ENCODE assay signal across 20 cellular contexts in the genomic region with DNA sequence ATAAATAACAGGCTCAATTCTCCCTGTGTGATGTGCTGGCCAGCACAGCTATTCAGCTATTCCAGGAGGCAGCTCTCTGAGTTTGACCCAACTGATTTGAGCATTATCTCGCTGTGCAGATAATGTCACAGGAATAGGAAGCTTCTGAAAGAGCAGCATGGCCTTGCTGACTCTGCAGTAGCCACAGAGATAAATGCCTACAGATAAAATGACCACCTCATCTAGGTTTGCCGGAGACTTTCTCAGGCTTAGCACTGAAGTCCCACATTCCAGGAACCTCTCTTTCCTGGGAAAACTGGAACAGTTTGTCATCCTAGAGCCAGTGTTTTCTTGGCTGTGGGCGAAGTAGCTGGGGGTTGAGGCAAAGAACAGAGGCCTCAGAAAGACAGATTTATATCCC.
DNase-seq lines count a peak whose midpoint lies in the region; ATAC-seq lines count a peak whose summit lies in the region.
"Had no signal": no experiment of that assay in that cellular context is flagged by ENCODE, and none has a peak within 500 bp of the region (broad histone marks: within the 10 kb centered on the region; RNA-seq: fewer than 3 reads in every experiment).

No MANE protein-coding gene starts in this region.

- CTCF ChIA-PET in activated naive CD4-positive, alpha-beta T cell treated with anti-CD3 and anti-CD28 coated beads for 36 hours (lab: Charles Lee): interaction anchor here (1.2 to 3.3 kb wide), 5 partner anchors 52 to 87 kb away, joined by 4 to 17 read pairs (median 8); no protein-coding TSS in a partner anchor

- no peaks in the 10 kb centered on the region for H3K27me3 Mint-ChIP-seq in activated naive CD4-positive, alpha-beta T cell treated with anti-CD3 and anti-CD28 coated beads for 36 hours (ENCODE audit: low read depth)
- H3K27me3 Mint-ChIP-seq in activated naive CD8-positive, alpha-beta T cell treated with anti-CD3 and anti-CD28 coated beads, Interleukin-2, amount 50 U/mL, for 24 hours: no peaks in the 10 kb centered on the region
- H3K27me3 Mint-ChIP-seq: CD4-positive, alpha-beta memory T cell; T-cell had no signal

- peak overlapping the region; percentile 81 for H3K27ac Mint-ChIP-seq in activated naive CD4-positive, alpha-beta T cell treated with anti-CD3 and anti-CD28 coated beads for 36 hours
- peak overlapping the region; percentile 93 for H3K27ac Mint-ChIP-seq in activated naive CD8-positive, alpha-beta T cell treated with anti-CD3 and anti-CD28 coated beads, Interleukin-2, amount 50 U/mL, for 24 hours
- H3K27ac Mint-ChIP-seq in stimulated activated effector memory CD8-positive, alpha-beta T cell treated with anti-CD3 and anti-CD28 coated beads, Interleukin-12 subunit alpha, Interleukin-12 subunit beta, amount 100 ng/mL, for 72 hours: no peak overlapping the region
- H3K27ac Mint-ChIP-seq: CD4-positive, alpha-beta memory T cell; effector memory CD8-positive, alpha-beta T cell; T-cell had no signal

- H3K4me3 Mint-ChIP-seq in activated naive CD4-positive, alpha-beta T cell treated with anti-CD3 and anti-CD28 coated beads for 36 hours: peak overlapping the region; percentile 40
- peak overlapping the region; percentile 67 for H3K4me3 Mint-ChIP-seq in activated naive CD8-positive, alpha-beta T cell treated with anti-CD3 and anti-CD28 coated beads, Interleukin-2, amount 50 U/mL, for 24 hours
- peak overlapping the region; percentile 36 for H3K4me3 Mint-ChIP-seq in stimulated activated effector memory CD8-positive, alpha-beta T cell treated with anti-CD3 and anti-CD28 coated beads, Interleukin-12 subunit alpha, Interleukin-12 subunit beta, amount 100 ng/mL, for 72 hours
- H3K4me3 Mint-ChIP-seq: CD4-positive, alpha-beta memory T cell; T-cell had no signal

- no peak for ATAC-seq in activated naive CD8-positive, alpha-beta T cell treated with anti-CD3 and anti-CD28 coated beads, Interleukin-2, amount 50 U/mL, for 24 hours
- no peak for ATAC-seq in stimulated activated effector memory CD8-positive, alpha-beta T cell treated with anti-CD3 and anti-CD28 coated beads, Interleukin-12 subunit alpha, Interleukin-12 subunit beta, amount 100 ng/mL, for 72 hours
- ATAC-seq: effector memory CD8-positive, alpha-beta T cell; T-cell had no signal

- H3K4me1 Mint-ChIP-seq in activated naive CD4-positive, alpha-beta T cell treated with anti-CD3 and anti-CD28 coated beads for 36 hours (ENCODE audit: low read depth): peaks cover 76% of the 10 kb centered on the region
- peaks cover 86% of the 10 kb centered on the region for H3K4me1 Mint-ChIP-seq in activated naive CD8-positive, alpha-beta T cell treated with anti-CD3 and anti-CD28 coated beads, Interleukin-2, amount 50 U/mL, for 24 hours
- H3K4me1 Mint-ChIP-seq in stimulated activated effector memory CD8-positive, alpha-beta T cell treated with anti-CD3 and anti-CD28 coated beads, Interleukin-12 subunit alpha, Interleukin-12 subunit beta, amount 100 ng/mL, for 72 hours: peaks cover 39% of the 10 kb centered on the region

- no peak for DNase-seq in activated naive CD4-positive, alpha-beta T cell treated with anti-CD3 and anti-CD28 coated beads for 36 hours
- no peak for DNase-seq in activated naive CD4-positive, alpha-beta T cell treated with Interleukin-2 at 50 U/mL for 16 hours
- DNase-seq in NCI-H226: peak; percentile 2
- DNase-seq in activated naive CD8-positive, alpha-beta T cell treated with anti-CD3 and anti-CD28 coated beads, Interleukin-2, amount 50 U/mL, for 24 hours: no peak
- peak in 1 of 2 donors; percentile 49 for DNase-seq in stimulated activated effector memory CD8-positive, alpha-beta T cell treated with anti-CD3 and anti-CD28 coated beads, Interleukin-12 subunit alpha, Interleukin-12 subunit beta, amount 100 ng/mL, for 72 hours (ENCODE audit: low spot score in 2 of 2)
- no peak for DNase-seq in foreskin melanocyte
- DNase-seq in C1 segment of cervical spinal cord (lab: John Stamatoyannopoulos, UW): no peak
- no peak for DNase-seq in RKO (ENCODE audit: low spot score)
- DNase-seq: CD4-positive, alpha-beta memory T cell; DMS53; effector memory CD8-positive, alpha-beta T cell; esophagus squamous epithelium; GOT3; Kasumi-1; NCI-H1092; NCI-H524; occipital lobe; SHP77; T-cell; tibial artery had no signal

- intact Hi-C loops in activated naive CD4-positive, alpha-beta T cell treated with anti-CD3 and anti-CD28 coated beads for 36 hours (cut with micrococcal nuclease): no loop called here

- peaks cover 8% of the 10 kb centered on the region for H3K36me3 Mint-ChIP-seq in activated naive CD4-positive, alpha-beta T cell treated with anti-CD3 and anti-CD28 coated beads for 36 hours (ENCODE audit: low read depth)
- H3K36me3 Mint-ChIP-seq in activated naive CD8-positive, alpha-beta T cell treated with anti-CD3 and anti-CD28 coated beads, Interleukin-2, amount 50 U/mL, for 24 hours (ENCODE audit: low read depth): peaks cover 34% of the 10 kb centered on the region
- H3K36me3 Mint-ChIP-seq in stimulated activated effector memory CD8-positive, alpha-beta T cell treated with anti-CD3 and anti-CD28 coated beads, Interleukin-12 subunit alpha, Interleukin-12 subunit beta, amount 100 ng/mL, for 72 hours: peaks cover 62% of the 10 kb centered on the region
- H3K36me3 Mint-ChIP-seq: CD4-positive, alpha-beta memory T cell; T-cell had no signal

- peaks cover 6% of the 10 kb centered on the region for H3K9me3 Mint-ChIP-seq in activated naive CD4-positive, alpha-beta T cell treated with anti-CD3 and anti-CD28 coated beads for 36 hours
- H3K9me3 Mint-ChIP-seq in activated naive CD8-positive, alpha-beta T cell treated with anti-CD3 and anti-CD28 coated beads, Interleukin-2, amount 50 U/mL, for 24 hours: peaks cover 14% of the 10 kb centered on the region
- peaks cover 7% of the 10 kb centered on the region for H3K9me3 Mint-ChIP-seq in stimulated activated effector memory CD8-positive, alpha-beta T cell treated with anti-CD3 and anti-CD28 coated beads, Interleukin-12 subunit alpha, Interleukin-12 subunit beta, amount 100 ng/mL, for 72 hours
- H3K9me3 Mint-ChIP-seq: CD4-positive, alpha-beta memory T cell; effector memory CD8-positive, alpha-beta T cell had no signal
